ENCODE assay signal across 22 cellular contexts in the genomic region with DNA sequence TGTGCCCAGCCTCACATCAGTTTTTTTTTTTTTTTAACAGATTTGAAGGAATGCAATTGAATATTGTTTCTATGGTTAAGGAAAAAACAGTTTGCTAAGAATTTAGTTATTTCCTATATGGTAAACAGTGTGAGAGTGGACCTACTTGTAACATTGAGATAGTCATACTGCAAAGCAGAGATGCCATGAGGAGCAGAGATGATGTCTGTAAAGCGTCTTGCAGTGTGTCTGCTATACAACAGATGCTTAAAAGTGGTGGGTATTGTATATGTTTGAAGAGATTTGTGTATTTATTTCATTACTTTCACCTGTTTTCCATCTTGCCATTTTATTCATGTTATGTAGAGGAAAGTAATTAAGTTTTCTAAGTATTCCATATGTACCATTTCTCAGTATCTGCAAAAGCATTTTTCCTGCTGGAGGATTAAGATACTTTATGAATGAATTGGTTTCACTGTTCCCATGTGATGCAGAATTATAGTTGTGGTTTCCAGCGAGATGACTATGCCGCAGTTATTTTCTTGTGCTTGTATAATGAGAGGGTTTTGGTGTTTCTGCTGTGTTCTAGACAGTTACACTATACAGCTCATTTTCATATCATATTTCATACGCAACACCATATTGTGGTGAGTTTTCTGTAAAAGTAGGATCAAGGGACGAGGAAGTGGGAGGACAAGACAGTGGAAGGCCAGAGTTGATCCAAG.
"Had no signal": no experiment of that assay in that cellular context is flagged by ENCODE, and none has a peak within 500 bp of the region (broad histone marks: within the 10 kb centered on the region; RNA-seq: fewer than 3 reads in every experiment).

No MANE protein-coding gene starts in this region.

- DNase-seq: activated CD4-positive, alpha-beta T cell treated with anti-CD3 and anti-CD28 coated beads for 4 hours; activated CD8-positive, alpha-beta T cell treated with anti-CD3 and anti-CD28 coated beads for 36 hours; activated gamma-delta T cell; activated T-cell treated with anti-CD3 and anti-CD28 coated beads, Interleukin-2, amount 50 U/mL, for 4 hours; amygdala; cortex of kidney; effector CD4-positive, alpha-beta T cell; left colon; naive B cell; posterior cingulate gyrus; retina; SK-N-SH; stimulated activated CD4-positive, alpha-beta T cell treated with anti-CD3 and anti-CD28 coated beads, Interleukin-15, amount 100 ng/mL, for 24 hours; stimulated activated CD4-positive, alpha-beta T cell treated with anti-CD3 and anti-CD28 coated beads, Interleukin-4, amount 100 ng/mL, for 1 hour; stimulated activated naive CD4-positive, alpha-beta T cell; substantia nigra; T-cell; transverse colon; WERI-Rb-1 had no signal

- H3K4me2 ChIP-seq: SK-N-SH had no signal

- H3K27ac ChIP-seq: gastroesophageal sphincter, neutrophil, transverse colon, WERI-Rb-1 had no signal

- H3K4me3 ChIP-seq: gastroesophageal sphincter, transverse colon had no signal

- H3K9ac ChIP-seq: SK-N-SH had no signal

- FAIRE-seq: endothelial cell of umbilical vein had no signal

- H3K9me3 ChIP-seq: gastroesophageal sphincter, neutrophil, SK-N-SH, transverse colon had no signal

- ATAC-seq: activated CD8-positive, alpha-beta T cell treated with anti-CD3 and anti-CD28 coated beads for 36 hours; activated T-cell treated with anti-CD3 and anti-CD28 coated beads, Interleukin-2, amount 50 U/mL, for 4 hours; gastroesophageal sphincter; left colon; T-cell had no signal

- H3K4me1 ChIP-seq: gastroesophageal sphincter, transverse colon had no signal

- H3K27me3 ChIP-seq: gastroesophageal sphincter, transverse colon had no signal

- H3K36me3 ChIP-seq: neutrophil, transverse colon had no signal
